ENCODE assay signal across 1 cellular context in the genomic region with DNA sequence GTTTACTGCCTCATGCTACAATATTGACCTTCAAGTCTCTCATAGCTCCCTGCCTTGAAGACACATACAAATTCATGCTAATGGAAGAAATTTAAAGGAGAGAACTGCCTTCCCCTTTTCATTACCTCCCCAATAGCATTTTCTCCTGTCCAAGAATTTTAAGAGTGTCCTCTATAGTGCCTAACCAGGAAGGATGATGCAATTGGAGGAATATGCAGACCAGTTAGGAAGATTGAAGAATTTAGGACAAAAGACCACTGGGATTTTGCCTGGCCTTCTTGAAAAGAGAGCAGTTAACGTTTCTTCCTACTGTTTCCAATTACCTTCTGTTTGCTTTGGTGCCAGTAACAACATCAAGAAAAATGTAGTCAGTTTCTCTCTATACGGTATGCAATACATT.
TF ChIP-seq lines count a peak whose summit lies in the region.

No MANE protein-coding gene starts in this region.

TF ChIP-seq in WTC11, 78 proteins besides CTCF, POLR2A, EP300 and RAD21 (continued from another document):
- TF ChIP-seq ATF6 (CRISPR knock-in tag; IDR thresholded peaks at IDR 0.05) (no peak), NFYB (CRISPR knock-in tag; conservative IDR thresholded peaks at IDR 0.05; ENCODE audit: low read depth) (no peak), EMX1 (CRISPR knock-in tag; IDR thresholded peaks at IDR 0.05) (no peak), ZNF671 (CRISPR knock-in tag; IDR thresholded peaks at IDR 0.05) (no peak), JUN (CRISPR knock-in tag; IDR thresholded peaks at IDR 0.05) (no peak), PRRX2 (CRISPR knock-in tag; IDR thresholded peaks at IDR 0.05) (no peak), ZNF219 (CRISPR knock-in tag; IDR thresholded peaks at IDR 0.05; ENCODE audit: borderline replicate concordance) (no peak)
